Comparison of ENCODE assay signal across 25 cellular contexts in the genomic region with DNA sequence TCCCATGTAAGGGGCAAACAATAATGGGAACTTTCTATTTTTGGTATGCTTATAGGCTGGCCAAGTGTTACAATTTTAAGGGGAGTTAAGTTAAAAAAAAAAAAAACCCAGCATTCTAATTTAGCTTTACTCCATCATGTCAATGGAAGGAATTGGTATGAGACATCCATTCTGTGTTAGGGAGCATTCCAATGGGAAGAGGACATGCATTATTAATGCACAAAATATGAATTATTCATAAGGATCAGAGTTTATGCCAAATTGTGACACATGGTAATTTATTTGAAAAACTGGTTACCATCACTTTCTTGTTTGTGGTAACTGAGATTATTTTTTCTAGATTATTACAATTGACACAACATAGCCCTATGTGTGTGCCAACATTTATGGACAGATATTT. TPM values are rescaled to one million over a fixed set of nuclear protein-coding genes. Genes with fewer than 3 reads are reported as not detected.
A peak's percentile ranks its signal among the peaks of the same experiment; 100 is the strongest.
DNase-seq lines count a peak whose midpoint lies in the region; ATAC-seq and TF ChIP-seq lines count a peak whose summit lies in the region.
"Had no signal": no experiment of that assay in that cellular context is flagged by ENCODE, and none has a peak within 500 bp of the region (broad histone marks: within the 10 kb centered on the region; RNA-seq: fewer than 3 reads in every experiment).

No MANE protein-coding gene starts in this region.

- DNase-seq in SK-N-SH = no peak
- peak; percentile 34 for DNase-seq in astrocyte of the cerebellum (ENCODE audit: low read depth)
- peak; percentile 64 for DNase-seq in fibroblast of the aortic adventitia (ENCODE audit: low read depth)
- no peak for DNase-seq in thoracic aorta (ENCODE audit: low spot score)
- DNase-seq in PC-3 = no peak
- DNase-seq: 8988T; activated CD4-positive, CD25-positive, alpha-beta regulatory T cell treated with anti-CD3 and anti-CD28 coated beads, Interleukin-2, amount 50 U/mL, for 72 hours; body of pancreas; Caco-2; colonic mucosa; head of caudate nucleus; immature natural killer cell; left ventricle myocardium superior; NCI-H1417 treated with DMSO at 0.1 percent for 48 hours; NCI-H510A; NK-92 treated with Interleukin-12 subunit alpha and Interleukin-12 subunit beta, amount 100 ng/mL, for 24 hours; stimulated activated CD4-positive, alpha-beta T cell treated with anti-CD3 and anti-CD28 coated beads, Interleukin-4, amount 100 ng/mL, for 4 hours; stimulated activated naive CD8-positive, alpha-beta T cell treated with anti-CD3 and anti-CD28 coated beads, Interleukin-15, amount 100 ng/mL, for 72 hours had no signal

- peaks cover 14% of the 10 kb centered on the region for H3F3A ChIP-seq in SK-N-SH (replicated peaks; ENCODE audit: insufficient read depth)
- H3F3A ChIP-seq in PC-3 (ENCODE audit: low read length, unreplicated experiment) = no peaks in the 10 kb centered on the region

- intact Hi-C loops in PC-3 (cut with micrococcal nuclease) = no loop called here

- H2AFZ ChIP-seq in SK-N-SH (ENCODE audit: low read depth) = no peak overlapping the region
- no peak overlapping the region for H2AFZ ChIP-seq in PC-3 (ENCODE audit: low read length)

- CTCF ChIA-PET in SK-N-SH (lab: Yijun Ruan, JAX) (no interaction called here), PC-3 (lab: Charles Lee) (no interaction called here)

- no peaks in the 10 kb centered on the region for H3K36me3 ChIP-seq in SK-N-SH (replicated peaks in 1 of 2; ENCODE audit: control insufficient read depth in 1 of 2, insufficient read depth in 2 of 2, low read length in 1 of 2)
- no peaks in the 10 kb centered on the region for H3K36me3 ChIP-seq in thoracic aorta
- H3K36me3 ChIP-seq in PC-3 (ENCODE audit: low read depth, low read length) = no peaks in the 10 kb centered on the region
- H3K36me3 ChIP-seq: BLaER1, colonic mucosa had no signal

- peak overlapping the region in 1 of 2 experiments; percentile 57; a peak in 1 of 4 replicates for H3K27ac ChIP-seq in SK-N-SH (ENCODE audit: low read depth in 2 of 2, low read length in 1 of 2)
- H3K27ac ChIP-seq in thoracic aorta = no peak overlapping the region
- no peak overlapping the region for H3K27ac ChIP-seq in PC-3 (ENCODE audit: low read length)
- H3K27ac ChIP-seq: BLaER1, body of pancreas, colonic mucosa, epithelial cell of prostate had no signal

- in situ Hi-C loops in astrocyte of the cerebellum (cut with HindIII; ENCODE audit: low sequenced_read_pairs) = no loop called here

- H3K4me2 ChIP-seq in SK-N-SH (peak overlapping the region; percentile 94), PC-3 (ENCODE audit: low read length) (no peak overlapping the region)
- H3K4me2 ChIP-seq: BLaER1 had no signal

- BruUV-seq in PC-3 (replicated peaks; lab: Mats Ljungman, UMichigan) = no TSS peak

- peak overlapping the region; percentile 73 for H3K9ac ChIP-seq in SK-N-SH
- H3K9ac ChIP-seq in PC-3 (ENCODE audit: low read length) = no peak overlapping the region
- H3K9ac ChIP-seq: BLaER1 had no signal

- H3K9me3 ChIP-seq in SK-N-SH (no peaks in the 10 kb centered on the region), thoracic aorta (no peaks in the 10 kb centered on the region), PC-3 (ENCODE audit: low read length) (no peaks in the 10 kb centered on the region; the same call in 1 of the 2 replicates)
- H3K9me3 ChIP-seq: body of pancreas, Caco-2, colonic mucosa had no signal

- H3K27me3 ChIP-seq in SK-N-SH (ENCODE audit: insufficient read depth) (peaks cover 15% of the 10 kb centered on the region; the same call in 1 of the 2 replicates), thoracic aorta (replicated peaks; ENCODE audit: insufficient read depth) (no peaks in the 10 kb centered on the region), PC-3 (ENCODE audit: low read length) (peaks cover 59% of the 10 kb centered on the region)
- H3K27me3 ChIP-seq: BLaER1 had no signal

- peak overlapping the region in 1 of 2 experiments; percentile 80; a peak in 3 of 4 replicates for H3K4me3 ChIP-seq in SK-N-SH (ENCODE audit: low read depth in 2 of 2, low read length in 1 of 2)
- peak overlapping the region; percentile 94 for H3K4me3 ChIP-seq in astrocyte of the cerebellum (ENCODE audit: low read depth, low read length)
- peak overlapping the region; percentile 96 for H3K4me3 ChIP-seq in fibroblast of the aortic adventitia (ENCODE audit: low read depth, low read length)
- peak overlapping the region; percentile 84 for H3K4me3 ChIP-seq in thoracic aorta
- H3K4me3 ChIP-seq in PC-3 (ENCODE audit: low read length) = no peak overlapping the region
- H3K4me3 ChIP-seq: BLaER1, body of pancreas, colonic mucosa had no signal

- H3K79me2 ChIP-seq in SK-N-SH (ENCODE audit: insufficient read depth) = peaks cover 47% of the 10 kb centered on the region
- H3K79me2 ChIP-seq in PC-3 (ENCODE audit: low read length) = no peaks in the 10 kb centered on the region

- H4K20me1 ChIP-seq in SK-N-SH (ENCODE audit: insufficient read depth) (no peaks in the 10 kb centered on the region; the same call in 1 of the 2 replicates), PC-3 (ENCODE audit: low read length) (no peaks in the 10 kb centered on the region)
- H4K20me1 ChIP-seq: BLaER1 had no signal

- no peak for TF ChIP-seq RAD21 in SK-N-SH (IDR thresholded peaks at IDR 0.05; ENCODE audit: low read length)

- H3K9me2 ChIP-seq in SK-N-SH (no peaks in the 10 kb centered on the region), PC-3 (replicated peaks; ENCODE audit: low read length) (no peaks in the 10 kb centered on the region)

- no peak for ATAC-seq in SK-N-SH treated with all-trans-retinoic acid at 6 μM for 48 hours
- ATAC-seq in thoracic aorta (ENCODE audit: insufficient number of reproducible peaks, low FRiP score, low read depth) = no peak
- ATAC-seq in PC-3 = no peak
- ATAC-seq in HG02610 (IDR thresholded peaks at IDR 0.05; ENCODE audit: unreplicated experiment) = no peak
- ATAC-seq in GM19397 (IDR thresholded peaks at IDR 0.05; ENCODE audit: unreplicated experiment) = no peak
- ATAC-seq: body of pancreas; left ventricle myocardium superior; stimulated activated naive CD8-positive, alpha-beta T cell treated with anti-CD3 and anti-CD28 coated beads, Interleukin-15, amount 100 ng/mL, for 72 hours had no signal

- TF ChIP-seq CTCF in SK-N-SH (IDR thresholded peaks at IDR 0.05) (no peak), astrocyte of the cerebellum (IDR thresholded peaks at IDR 0.05; ENCODE audit: low read depth, low read length, missing control alignments) (no peak), fibroblast of the aortic adventitia (IDR thresholded peaks at IDR 0.05; ENCODE audit: insufficient read depth, low read length) (no peak), thoracic aorta (IDR thresholded peaks at IDR 0.05) (no peak), PC-3 (conservative IDR thresholded peaks at IDR 0.05; ENCODE audit: low read depth, low read length) (no peak)

- TF ChIP-seq EP300 in SK-N-SH (IDR thresholded peaks at IDR 0.05; ENCODE audit: borderline replicate concordance in 1 of 2, low read depth in 1 of 2, low read length in 1 of 2) = no peak

- POLR2A ChIA-PET in SK-N-SH (lab: Yijun Ruan, JAX) (interaction anchor here (0.6 kb wide), 1 partner anchor 1655 kb away, joined by 3 read pairs; no protein-coding TSS in a partner anchor), PC-3 (lab: Charles Lee; ENCODE audit: unreplicated experiment) (no interaction called here)

- H3K4me1 ChIP-seq in SK-N-SH (ENCODE audit: control insufficient read depth in 1 of 2, insufficient read depth in 2 of 2, low read depth in 1 of 2, low read length in 1 of 2) = peaks cover 0 to 17% of the 10 kb centered on the region in 2 experiments; a peak in 1 of 4 replicates
- peaks cover 3 to 18% of the 10 kb centered on the region in 2 donors for H3K4me1 ChIP-seq in thoracic aorta (ENCODE audit: control insufficient read depth in 1 of 2, low read depth in 2 of 2)
- H3K4me1 ChIP-seq in PC-3 (ENCODE audit: insufficient read depth, low read length) = no peaks in the 10 kb centered on the region
- H3K4me1 ChIP-seq: BLaER1, Caco-2, colonic mucosa had no signal

TF ChIP-seq in SK-N-SH, 30 proteins besides CTCF, POLR2A, EP300 and RAD21:
- TF ChIP-seq JUND (IDR thresholded peaks at IDR 0.05) (0 out of 2 replicates have a peak, but pooled peaks have one; percentile 16), MEF2A (IDR thresholded peaks at IDR 0.05; ENCODE audit: borderline replicate concordance, low read depth) (no peak), NFIC (IDR thresholded peaks at IDR 0.05; ENCODE audit: borderline replicate concordance) (peak; percentile 41; the same call in 1 of the 2 replicates), FOSL2 (IDR thresholded peaks at IDR 0.05; ENCODE audit: borderline replicate concordance, low read depth) (no peak)

TF ChIP-seq in SK-N-SH treated with all-trans-retinoic acid at 6 μM for 48 hours, 23 proteins besides CTCF, POLR2A, EP300 and RAD21 (continues in another document):
- TF ChIP-seq SNAI2 (CRISPR knock-in tag; IDR thresholded peaks at IDR 0.05) = no peak
- TF ChIP-seq OSR1 (CRISPR knock-in tag; IDR thresholded peaks at IDR 0.05) = no peak
- TF ChIP-seq ZFP3 (CRISPR knock-in tag; IDR thresholded peaks at IDR 0.05) = no peak
- no peak for TF ChIP-seq GLIS3 (CRISPR knock-in tag; IDR thresholded peaks at IDR 0.05)
- no peak for TF ChIP-seq TCF4 (CRISPR knock-in tag; IDR thresholded peaks at IDR 0.05; ENCODE audit: borderline replicate concordance)
- no peak for TF ChIP-seq ISL1 (CRISPR knock-in tag; IDR thresholded peaks at IDR 0.05)
- no peak for TF ChIP-seq ZFP30 (CRISPR knock-in tag; IDR thresholded peaks at IDR 0.05)
- no peak for TF ChIP-seq ESRRG (CRISPR knock-in tag; IDR thresholded peaks at IDR 0.05)
- no peak for TF ChIP-seq CSDC2 (CRISPR knock-in tag; IDR thresholded peaks at IDR 0.05)
- no peak for TF ChIP-seq PPARA (CRISPR knock-in tag; IDR thresholded peaks at IDR 0.05; ENCODE audit: borderline replicate concordance)
- TF ChIP-seq BACH2 (CRISPR knock-in tag; IDR thresholded peaks at IDR 0.05; ENCODE audit: borderline replicate concordance) = no peak
- no peak for TF ChIP-seq ZNF8 (CRISPR knock-in tag; IDR thresholded peaks at IDR 0.05)

RNA-seq across cellular contexts. Expression of a gene that starts 2.2 kb away (rescaled TPM):
- polyA plus RNA-seq in SK-N-SH (2012; rRNA removed) = 12.3 and 12.4 TPM in 2 replicates
- 13.5 and 13.9 TPM in 2 replicates for polyA plus RNA-seq in SK-N-SH (2012; cell fraction: cytosol; rRNA removed)
- polyA plus RNA-seq in SK-N-SH (2012; cell fraction: nucleus; rRNA removed) = 8.9 and 11.0 TPM in 2 replicates
- 53.6 and 85.6 TPM in 2 replicates for total RNA-seq in fibroblast of the aortic adventitia (ENCODE audit: low replicate concordance)
- total RNA-seq in thoracic aorta = 10 to 100 TPM in 1 of 2 donors, 1 to 10 TPM in 1; 8.3 to 21.7 TPM
- not detected in 2 replicates for total RNA-seq in PC-3 (2014; rRNA removed)
- total RNA-seq: Caco-2, M059J, RPMI7951 had no signal
- polyA plus RNA-seq: immature natural killer cell had no signal

Comparison
In these comparisons a context has a peak if more than half of its experiments do, and no peak if none do; other contexts are left out.
1. DNase-seq: peak in astrocyte of the cerebellum (single experiment) and fibroblast of the aortic adventitia (single experiment); none in SK-N-SH (single experiment), thoracic aorta (single experiment) and PC-3 (single experiment).